In the genomic region with DNA sequence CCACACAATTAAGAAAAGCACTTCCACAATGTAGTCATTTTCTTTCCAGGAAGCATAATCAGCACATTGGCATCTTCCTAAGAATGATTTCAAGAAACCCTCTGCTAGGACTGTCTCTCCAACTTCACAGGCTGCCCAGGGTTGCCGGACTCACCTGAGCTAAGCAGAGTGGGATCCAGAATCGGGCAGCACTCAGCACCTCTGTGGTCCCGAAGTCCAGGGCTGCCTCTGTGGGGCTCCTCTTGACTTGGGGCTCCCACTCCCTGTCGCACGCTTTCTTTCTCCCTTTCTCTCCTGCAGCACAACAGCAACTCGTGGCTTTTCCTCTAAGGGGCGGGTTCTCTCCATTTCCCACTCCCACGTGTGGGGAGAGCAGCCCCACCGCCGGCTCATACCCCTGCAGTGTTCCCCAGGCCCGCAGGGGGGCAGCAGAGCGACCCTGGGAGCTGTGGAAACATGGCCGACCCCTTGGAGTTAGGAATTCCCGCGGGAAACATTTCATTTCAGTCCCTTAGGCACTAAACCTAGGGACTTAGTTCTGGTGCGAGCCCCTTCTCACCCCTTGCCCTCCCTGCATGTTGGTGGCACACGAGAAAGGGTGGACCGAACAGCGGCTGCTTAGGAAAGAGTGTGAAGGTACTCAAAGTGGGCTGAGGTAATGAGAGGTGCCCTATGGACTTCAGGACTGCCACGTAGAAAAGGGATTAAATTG, we compare ENCODE assay signal across 8 cellular contexts. TPM values are rescaled to one million over a fixed set of nuclear protein-coding genes. Genes with fewer than 3 reads are reported as not detected.
A peak's percentile ranks its signal among the peaks of the same experiment; 100 is the strongest.
DNase-seq lines count a peak whose midpoint lies in the region; ATAC-seq and TF ChIP-seq lines count a peak whose summit lies in the region.

A gene with protein sequence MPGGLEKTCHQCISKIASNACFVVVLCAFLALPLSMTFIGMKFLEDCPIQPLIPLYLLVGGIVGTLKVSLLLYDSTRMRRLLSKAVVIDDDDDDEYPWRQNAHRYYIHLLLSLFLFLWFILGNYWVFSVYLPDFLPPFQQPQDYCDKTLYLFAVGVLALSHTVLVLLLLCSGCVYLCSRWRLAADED (minus strand): TSS at position 316 of the 712 bp plus-strand sequence. CDS start 6,647 bp downstream, outside the sequence.

- DNase-seq in T-helper 2 cell (peak in 3 of 5 experiments; percentile 27 to 44 (median 34)), iPS-NIHi7 (ENCODE audit: extremely low spot score) (peak; percentile 90), amniotic stem cell (lab: John Stamatoyannopoulos, UW) (no peak)
- peak; percentile 33 to 62 for DNase-seq in stimulated activated CD4-positive, alpha-beta T cell treated with anti-CD3 and anti-CD28 coated beads, Interleukin-12 subunit alpha, Interleukin-12 subunit beta, amount 100 ng/mL, for 24 hours (ENCODE audit: low read depth in 2 of 2)

- H3K9me3 Mint-ChIP-seq in brain, result no peaks in the 10 kb centered on the region

- H3K36me3 Mint-ChIP-seq in brain, result no peaks in the 10 kb centered on the region

- no peak within 1 kb of the TSS for H3K27ac Mint-ChIP-seq in brain

- H3K4me3 ChIP-seq in GM12875 (ENCODE audit: low read depth, low read length), result no peak within 1 kb of the TSS

- H3K4me1 Mint-ChIP-seq in brain, result peaks cover 8% of the 10 kb centered on the region

- TF ChIP-seq EP300 in Ishikawa (IDR thresholded peaks at IDR 0.05; ENCODE audit: borderline replicate concordance), result no peak

- TF ChIP-seq RAD21 in Ishikawa (IDR thresholded peaks at IDR 0.05; ENCODE audit: low read depth), result peak; percentile 39

- ATAC-seq in HG02763 (IDR thresholded peaks at IDR 0.05; ENCODE audit: unreplicated experiment), result no peak

- peak within 1 kb of the TSS in 1 of 5 experiments; percentile 42 for H3K4me3 Mint-ChIP-seq in brain

- peak; percentile 94 for TF ChIP-seq CTCF in GM12875 (IDR thresholded peaks at IDR 0.05; ENCODE audit: borderline replicate concordance, insufficient read depth, low read depth, low read length)
- peak; percentile 72 to 84 for TF ChIP-seq CTCF in brain (conservative IDR thresholded peaks at IDR 0.05)

- H3K27me3 Mint-ChIP-seq in brain, result peaks cover 5% of the 10 kb centered on the region

TF ChIP-seq in Ishikawa, 13 proteins besides CTCF, POLR2A, EP300 and RAD21:
- TF ChIP-seq YY1 (IDR thresholded peaks at IDR 0.05; ENCODE audit: low read depth), result peak; percentile 82
- TF ChIP-seq ZBTB7A (IDR thresholded peaks at IDR 0.05; ENCODE audit: low read depth), result no peak
TF ChIP-seq in Ishikawa: peak in this region for 1.

RNA-seq across cellular contexts. Expression of the gene that starts here (rescaled TPM):
- polyA plus RNA-seq in brain (ENCODE audit: insufficient read depth, low read depth, low replicate concordance), result 0.41 TPM
